In genomic region chr7:64625114-64626082, GRCh38 we compare ENCODE assay signal across 8 cellular contexts. TPM values are rescaled to one million over a fixed set of nuclear protein-coding genes. Genes with fewer than 3 reads are reported as not detected.
A peak's percentile ranks its signal among the peaks of the same experiment; 100 is the strongest.
DNase-seq lines count a peak whose midpoint lies in the region; ATAC-seq and TF ChIP-seq lines count a peak whose summit lies in the region.

No MANE protein-coding gene starts in this region.

- no peak for TF ChIP-seq EP300 in gastroesophageal sphincter (IDR thresholded peaks at IDR 0.05)

- H3K4me3 ChIP-seq in GM12875 (ENCODE audit: low read depth, low read length) (no peak overlapping the region), gastroesophageal sphincter (no peak overlapping the region), upper lobe of right lung (no peak overlapping the region)

- H3K9me3 ChIP-seq in gastroesophageal sphincter (no peaks in the 10 kb centered on the region), upper lobe of right lung (no peaks in the 10 kb centered on the region)

- TF ChIP-seq POLR2A in gastroesophageal sphincter (IDR thresholded peaks at IDR 0.05): no peak

- no peak overlapping the region for H3K27ac Mint-ChIP-seq in T-cell

- H3K36me3 ChIP-seq in gastroesophageal sphincter (no peaks in the 10 kb centered on the region), upper lobe of right lung (no peaks in the 10 kb centered on the region)

- POLR2A ChIA-PET in T-cell (lab: Charles Lee): no interaction called here

- no peak overlapping the region for H3K27ac ChIP-seq in gastroesophageal sphincter
- no peak overlapping the region for H3K27ac ChIP-seq in upper lobe of right lung

- DNase-seq in ACHN (peak; percentile 38), OCI-M1 (lab: John Stamatoyannopoulos, UW) (peak; percentile 78), upper lobe of right lung (no peak), T-cell (no peak)

- in situ Hi-C loops in ACHN (cut with HindIII; ENCODE audit: low pct_ligation_motif_present, low pct_unique_long_range_greater_than_20kb, low sequenced_read_pairs): no loop called here

- no peaks in the 10 kb centered on the region for H3K4me1 Mint-ChIP-seq in T-cell

- H3K4me1 ChIP-seq in gastroesophageal sphincter: peaks cover 0 to 5% (median 0%) of the 10 kb centered on the region in 3 donors
- H3K4me1 ChIP-seq in upper lobe of right lung: no peaks in the 10 kb centered on the region

- CTCF ChIA-PET in T-cell (lab: Charles Lee): interaction anchor here (0.7 to 2.1 kb wide), 5 partner anchors 9 to 442 kb away, joined by 3 to 7 read pairs (median 3); no protein-coding TSS in a partner anchor

- ATAC-seq in gastroesophageal sphincter (no peak), upper lobe of right lung (peak; percentile 55), T-cell (replicated peaks in 1 of 4) (no peak), HG03045 (IDR thresholded peaks at IDR 0.05; ENCODE audit: unreplicated experiment) (no peak), GM19351 (IDR thresholded peaks at IDR 0.05; ENCODE audit: unreplicated experiment) (no peak)

- WGBS in gastroesophageal sphincter (ENCODE audit: low coverage in 1 of 2), 2 donors: 13 to 21% methylated on average over 8 to 12 of the region's 12 CpGs

- H3K27me3 ChIP-seq in gastroesophageal sphincter (peaks cover 14% of the 10 kb centered on the region), upper lobe of right lung (no peaks in the 10 kb centered on the region)

- H3K4me3 Mint-ChIP-seq in T-cell: no peak overlapping the region

- H3K27me3 Mint-ChIP-seq in T-cell: no peaks in the 10 kb centered on the region

- 0 out of 2 replicates have a peak, but pooled peaks have one; percentile 22 for TF ChIP-seq CTCF in GM12875 (IDR thresholded peaks at IDR 0.05; ENCODE audit: borderline replicate concordance, insufficient read depth, low read depth, low read length)
- peak; percentile 50 to 67 (median 59) for TF ChIP-seq CTCF in gastroesophageal sphincter (IDR thresholded peaks at IDR 0.05)
- peak; percentile 84 for TF ChIP-seq CTCF in upper lobe of right lung (IDR thresholded peaks at IDR 0.05)

- peaks cover 0 to 3% (median under 1%) of the 10 kb centered on the region in 3 donors for H3K9me3 Mint-ChIP-seq in T-cell

- intact Hi-C loops in upper lobe of right lung (cut with DNase I): no loop called here

- no peaks in the 10 kb centered on the region for H3K36me3 Mint-ChIP-seq in T-cell

RNA-seq across cellular contexts. Expression of gene ZNF107, which starts 40.5 kb away (rescaled TPM):
- total RNA-seq in gastroesophageal sphincter (1 to 10 TPM; 1.8 to 4.9 (median 3.5) TPM), upper lobe of right lung (3.4 TPM), T-cell (10 to 100 TPM; 15.1 to 22.6 (median 21.2) TPM)

Comparison
In these comparisons a context has a peak if more than half of its experiments do, and no peak if none do; other contexts are left out.
1. DNase-seq: peak in ACHN (single experiment) and OCI-M1 (single experiment); none in upper lobe of right lung (single experiment) and T-cell (0 of 34).
2. CTCF ChIP-seq: peak in every context shown above with its lines; median percentile 84 in upper lobe of right lung; 59 in gastroesophageal sphincter; 22 in GM12875.